30 cellular contexts compared by ENCODE assay signal in genomic region chr10:51800725-51801455, GRCh38.
"Had no signal": no experiment of that assay in that cellular context is flagged by ENCODE, and none has a peak within 500 bp of the region (broad histone marks: within the 10 kb centered on the region; RNA-seq: fewer than 3 reads in every experiment).

No MANE protein-coding gene starts in this region.

- ATAC-seq: activated T-cell treated with anti-CD3 and anti-CD28 coated beads, Interleukin-2, amount 50 U/mL, for 72 hours; body of pancreas; Panc1; Right ventricle myocardium inferior; T-cell had no signal

- H3K9ac ChIP-seq: KMS-11 had no signal

- H3K27ac ChIP-seq: adrenal gland, body of pancreas, KMS-11, SK-N-MC had no signal

- H3K27me3 ChIP-seq: adrenal gland, body of pancreas had no signal

- H3K4me2 ChIP-seq: KMS-11 had no signal

- H3K4me3 ChIP-seq: adrenal gland, body of pancreas, SK-N-MC had no signal

- H3K4me1 ChIP-seq: body of pancreas had no signal

- FAIRE-seq: bronchial epithelial cell, TTC549 had no signal

- DNase-seq: activated B cell treated with CpG ODN at 0.5 μM for 24 hours; activated CD4-positive, alpha-beta memory T cell treated with anti-CD3 and anti-CD28 coated beads for 36 hours; activated CD4-positive, alpha-beta T cell treated with anti-CD3 and anti-CD28 coated beads, Interleukin-2, amount 10 ng/mL, durations not matched to agents 7 days and 5 days; activated gamma-delta T cell treated with Interleukin-2 at 50 U/mL for 16 hours; activated naive CD4-positive, alpha-beta T cell treated with anti-CD3 and anti-CD28 coated beads, Interleukin-2, amount 10 ng/mL, durations not matched to agents 7 days and 5 days; activated naive CD8-positive, alpha-beta T cell treated with anti-CD3 and anti-CD28 coated beads for 36 hours; activated T-cell treated with anti-CD3 and anti-CD28 coated beads, Interleukin-2, amount 50 U/mL, for 72 hours; adrenal gland; aorta; body of pancreas; central memory CD4-positive, alpha-beta T cell; NCI-H1092 treated with DMSO at 0.1 percent for 48 hours; NCI-H1417 treated with DMSO at 0.1 percent for 48 hours; NCI-H1694; NCI-H2029; NCI-H2107; NCI-H510A treated with DMSO at 0.1 percent for 48 hours; NCI-H69; NK-92 treated with Interleukin-12 subunit alpha and Interleukin-12 subunit beta, amount 100 ng/mL, for 24 hours; OCI-M1; RPMI8226; T-cell; T-helper 2 cell; T1000 had no signal

- H3K9me3 ChIP-seq: adrenal gland, body of pancreas had no signal
